11 cellular contexts compared by ENCODE assay signal in the genomic region with DNA sequence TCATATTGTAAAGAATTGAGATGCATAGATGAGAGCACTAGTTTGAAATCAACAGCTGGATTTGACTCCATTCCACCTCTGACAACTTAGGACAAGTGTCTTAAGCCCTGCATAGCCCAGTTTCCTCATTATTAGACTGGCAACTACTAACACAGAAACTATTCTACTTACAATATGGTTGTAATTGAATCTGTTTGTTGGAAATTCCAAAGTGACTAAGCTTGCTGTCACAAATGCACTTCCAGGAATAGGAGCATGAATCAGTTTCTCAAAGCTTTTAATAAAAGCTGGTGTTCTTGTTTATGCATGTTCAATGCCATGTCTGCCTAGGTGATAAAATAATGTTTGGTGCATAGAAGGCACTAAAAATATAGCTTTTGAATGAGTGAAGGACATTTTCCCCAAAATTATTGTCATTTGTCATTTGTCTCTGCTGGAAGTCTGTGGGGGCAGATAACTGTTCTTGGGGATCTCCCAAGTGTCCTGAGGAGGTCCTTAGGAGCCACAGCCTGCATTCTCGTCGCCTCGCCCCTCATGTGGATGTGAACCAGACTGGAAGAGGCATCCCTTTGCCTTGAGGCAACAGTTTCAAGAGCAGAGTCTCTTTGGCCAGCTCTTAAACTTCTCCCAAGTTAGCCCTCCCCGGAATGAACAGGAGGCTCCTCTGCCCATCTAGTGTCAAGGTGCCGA. TPM values are rescaled to one million over a fixed set of nuclear protein-coding genes. Genes with fewer than 3 reads are reported as not detected.
DNase-seq lines count a peak whose midpoint lies in the region; ATAC-seq and TF ChIP-seq lines count a peak whose summit lies in the region.
"Had no signal": no experiment of that assay in that cellular context is flagged by ENCODE, and none has a peak within 500 bp of the region (broad histone marks: within the 10 kb centered on the region; RNA-seq: fewer than 3 reads in every experiment).

No MANE protein-coding gene starts in this region.

- no peaks in the 10 kb centered on the region for H3K9me3 Mint-ChIP-seq in MCF 10A (ENCODE audit: unreplicated experiment)
- peaks cover 3% of the 10 kb centered on the region for H3K9me3 Mint-ChIP-seq in WTC11

- no peaks in the 10 kb centered on the region for H3K27me3 ChIP-seq in breast epithelium
- no peaks in the 10 kb centered on the region for H3K27me3 ChIP-seq in thoracic aorta (replicated peaks; ENCODE audit: insufficient read depth)

- POLR2A ChIA-PET in MCF 10A (lab: Yijun Ruan, JAX): interaction anchor here (0.6 to 4.2 kb wide), 12 partner anchors 9 to 539 kb away, joined by 3 to 27 read pairs (median 4); a partner anchor contains a TSS
- POLR2A ChIA-PET in WTC11 (lab: Charles Lee): no interaction called here

- H3K4me3 ChIP-seq in breast epithelium (no peak overlapping the region), thoracic aorta (no peak overlapping the region)

- ATAC-seq in thoracic aorta (ENCODE audit: insufficient number of reproducible peaks, low FRiP score, low read depth) (peak; percentile 94), WTC11 (no peak)

- H3K27me3 Mint-ChIP-seq in MCF 10A (ENCODE audit: insufficient read depth, unreplicated experiment): no peaks in the 10 kb centered on the region
- no peaks in the 10 kb centered on the region for H3K27me3 Mint-ChIP-seq in WTC11 (ENCODE audit: low read depth)

- DNase-seq in MCF 10A (ENCODE audit: unreplicated experiment): peak; percentile 74
- no peak for DNase-seq in breast epithelium (ENCODE audit: low spot score in 2 of 2)
- peak; percentile 23 to 57 for DNase-seq in SW 1271 (lab: John Stamatoyannopoulos, UW)
- peak; percentile 68 for DNase-seq in fibroblast of the conjunctiva (ENCODE audit: low read depth)
- DNase-seq in thoracic aorta (ENCODE audit: low spot score): no peak
- no peak for DNase-seq in WTC11 (ENCODE audit: low spot score)
- DNase-seq in putamen (ENCODE audit: low spot score): no peak
- no peak for DNase-seq in NCI-H774 (lab: John Stamatoyannopoulos, UW)
- DNase-seq: central memory CD4-positive, alpha-beta T cell; DMS 273 treated with DMSO at 0.1 percent for 48 hours; KG1 had no signal

- H3K4me1 ChIP-seq in breast epithelium (no peaks in the 10 kb centered on the region), thoracic aorta (ENCODE audit: control insufficient read depth in 1 of 2, low read depth in 2 of 2) (peaks cover 16 to 33% of the 10 kb centered on the region in 2 donors)

- BruUV-seq in MCF 10A (replicated peaks; lab: Mats Ljungman, UMichigan): TSS peak; percentile 83

- H3K9me3 ChIP-seq in breast epithelium (no peaks in the 10 kb centered on the region), thoracic aorta (no peaks in the 10 kb centered on the region)

- intact Hi-C loops in MCF 10A (cut with micrococcal nuclease) (no loop called here), breast epithelium (cut with DNase I; ENCODE audit: low total_unique reads) (no loop called here)

- H3K4me3 Mint-ChIP-seq in MCF 10A (ENCODE audit: unreplicated experiment) (peak overlapping the region; percentile 7), WTC11 (no peak overlapping the region)

- H3K27ac Mint-ChIP-seq in MCF 10A (ENCODE audit: low read depth, unreplicated experiment): peak overlapping the region; percentile 69
- H3K27ac Mint-ChIP-seq in WTC11: no peak overlapping the region

- H3K4me1 Mint-ChIP-seq in MCF 10A (ENCODE audit: insufficient read depth, unreplicated experiment): peaks cover 33% of the 10 kb centered on the region
- H3K4me1 Mint-ChIP-seq in WTC11: no peaks in the 10 kb centered on the region

- CTCF ChIA-PET in MCF 10A (lab: Yijun Ruan, JAX) (interaction anchor here (0.6 to 1.2 kb wide), 2 partner anchors 9 to 204 kb away, joined by 3 read pairs; no protein-coding TSS in a partner anchor), WTC11 (lab: Charles Lee) (interaction anchor here (1.3 kb wide), 1 partner anchor 9 kb away, joined by 3 read pairs; no protein-coding TSS in a partner anchor)

- no peaks in the 10 kb centered on the region for H3K36me3 ChIP-seq in breast epithelium
- no peaks in the 10 kb centered on the region for H3K36me3 ChIP-seq in thoracic aorta

- no peak for TF ChIP-seq CTCF in MCF 10A (IDR thresholded peaks at IDR 0.05; ENCODE audit: unreplicated experiment)
- no peak for TF ChIP-seq CTCF in breast epithelium (IDR thresholded peaks at IDR 0.05)
- no peak for TF ChIP-seq CTCF in thoracic aorta (IDR thresholded peaks at IDR 0.05)
- no peak for TF ChIP-seq CTCF in WTC11 (IDR thresholded peaks at IDR 0.05)

- no peak for TF ChIP-seq POLR2A in breast epithelium (IDR thresholded peaks at IDR 0.05)

- H3K27ac ChIP-seq in breast epithelium: peak overlapping the region in 1 of 2 donors; percentile 33
- H3K27ac ChIP-seq in thoracic aorta: peak overlapping the region; percentile 25 to 50

- H3K36me3 Mint-ChIP-seq in MCF 10A (ENCODE audit: insufficient read depth, unreplicated experiment) (no peaks in the 10 kb centered on the region), WTC11 (no peaks in the 10 kb centered on the region)

TF ChIP-seq in WTC11, 78 proteins besides CTCF, POLR2A, EP300 and RAD21:
- TF ChIP-seq JAZF1 (CRISPR knock-in tag; IDR thresholded peaks at IDR 0.05): no peak
- TF ChIP-seq, protein P1, sequence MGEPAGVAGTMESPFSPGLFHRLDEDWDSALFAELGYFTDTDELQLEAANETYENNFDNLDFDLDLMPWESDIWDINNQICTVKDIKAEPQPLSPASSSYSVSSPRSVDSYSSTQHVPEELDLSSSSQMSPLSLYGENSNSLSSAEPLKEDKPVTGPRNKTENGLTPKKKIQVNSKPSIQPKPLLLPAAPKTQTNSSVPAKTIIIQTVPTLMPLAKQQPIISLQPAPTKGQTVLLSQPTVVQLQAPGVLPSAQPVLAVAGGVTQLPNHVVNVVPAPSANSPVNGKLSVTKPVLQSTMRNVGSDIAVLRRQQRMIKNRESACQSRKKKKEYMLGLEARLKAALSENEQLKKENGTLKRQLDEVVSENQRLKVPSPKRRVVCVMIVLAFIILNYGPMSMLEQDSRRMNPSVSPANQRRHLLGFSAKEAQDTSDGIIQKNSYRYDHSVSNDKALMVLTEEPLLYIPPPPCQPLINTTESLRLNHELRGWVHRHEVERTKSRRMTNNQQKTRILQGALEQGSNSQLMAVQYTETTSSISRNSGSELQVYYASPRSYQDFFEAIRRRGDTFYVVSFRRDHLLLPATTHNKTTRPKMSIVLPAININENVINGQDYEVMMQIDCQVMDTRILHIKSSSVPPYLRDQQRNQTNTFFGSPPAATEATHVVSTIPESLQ (CRISPR knock-in tag; IDR thresholded peaks at IDR 0.05): no peak
- TF ChIP-seq, protein P2, sequence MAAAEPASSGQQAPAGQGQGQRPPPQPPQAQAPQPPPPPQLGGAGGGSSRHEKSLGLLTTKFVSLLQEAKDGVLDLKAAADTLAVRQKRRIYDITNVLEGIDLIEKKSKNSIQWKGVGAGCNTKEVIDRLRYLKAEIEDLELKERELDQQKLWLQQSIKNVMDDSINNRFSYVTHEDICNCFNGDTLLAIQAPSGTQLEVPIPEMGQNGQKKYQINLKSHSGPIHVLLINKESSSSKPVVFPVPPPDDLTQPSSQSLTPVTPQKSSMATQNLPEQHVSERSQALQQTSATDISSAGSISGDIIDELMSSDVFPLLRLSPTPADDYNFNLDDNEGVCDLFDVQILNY (CRISPR knock-in tag; IDR thresholded peaks at IDR 0.05): no peak
- no peak for TF ChIP-seq MYBL2 (CRISPR knock-in tag; IDR thresholded peaks at IDR 0.05)
- TF ChIP-seq TCF7 (CRISPR knock-in tag; IDR thresholded peaks at IDR 0.05; ENCODE audit: low read depth): no peak
- TF ChIP-seq SP1 (CRISPR knock-in tag; conservative IDR thresholded peaks at IDR 0.05): no peak
- no peak for TF ChIP-seq NR1H2 (CRISPR knock-in tag; IDR thresholded peaks at IDR 0.05)
- TF ChIP-seq, protein P3, sequence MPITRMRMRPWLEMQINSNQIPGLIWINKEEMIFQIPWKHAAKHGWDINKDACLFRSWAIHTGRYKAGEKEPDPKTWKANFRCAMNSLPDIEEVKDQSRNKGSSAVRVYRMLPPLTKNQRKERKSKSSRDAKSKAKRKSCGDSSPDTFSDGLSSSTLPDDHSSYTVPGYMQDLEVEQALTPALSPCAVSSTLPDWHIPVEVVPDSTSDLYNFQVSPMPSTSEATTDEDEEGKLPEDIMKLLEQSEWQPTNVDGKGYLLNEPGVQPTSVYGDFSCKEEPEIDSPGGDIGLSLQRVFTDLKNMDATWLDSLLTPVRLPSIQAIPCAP (CRISPR knock-in tag; IDR thresholded peaks at IDR 0.05): no peak
- no peak for TF ChIP-seq CREM (CRISPR knock-in tag; IDR thresholded peaks at IDR 0.05)
- no peak for TF ChIP-seq RELA (CRISPR knock-in tag; IDR thresholded peaks at IDR 0.05; ENCODE audit: borderline replicate concordance)
- TF ChIP-seq ZNF671 (CRISPR knock-in tag; IDR thresholded peaks at IDR 0.05): no peak

RNA-seq across cellular contexts. Expression of a gene that starts 40.4 kb away (rescaled TPM):
- total RNA-seq in MCF 10A (2022) (28.5 and 31.5 TPM in 2 replicates), breast epithelium (100 to 1,000 TPM in 1 of 3 donors, 10 to 100 TPM in 2; 52.8 to 126 (median 85.5) TPM), thoracic aorta (10 to 100 TPM; 70.1 to 80.4 TPM), WTC11 (2021) (16.3 to 22.7 TPM (median 22.6 TPM) in 3 replicates)

Comparison
In these comparisons a context has a peak if more than half of its experiments do, and no peak if none do; other contexts are left out.
1. DNase-seq: peak in MCF 10A (single experiment), SW 1271 (2 of 2) and fibroblast of the conjunctiva (single experiment); none in breast epithelium (0 of 2), thoracic aorta (single experiment), WTC11 (single experiment), putamen (single experiment) and NCI-H774 (single experiment).